In genomic region chr16:17117906-17118577, GRCh38 we compare ENCODE assay signal across 1 cellular context.
A peak's percentile ranks its signal among the peaks of the same experiment; 100 is the strongest.
TF ChIP-seq lines count a peak whose summit lies in the region.

No MANE protein-coding gene starts in this region.

TF ChIP-seq in K562, 482 proteins besides CTCF, POLR2A, EP300 and RAD21 (continued from another document):
- TF ChIP-seq BDP1 (IDR thresholded peaks at IDR 0.05; ENCODE audit: insufficient read depth, insufficient read length) (no peak), ZNF24 (IDR thresholded peaks at IDR 0.05) (peak; percentile 95), ZFP91 (CRISPR knock-in tag; IDR thresholded peaks at IDR 0.05) (no peak)
